In genomic region chrX:133544778-133545177, GRCh38 we compare ENCODE assay signal across 11 cellular contexts.
"Had no signal": no experiment of that assay in that cellular context is flagged by ENCODE, and none has a peak within 500 bp of the region (broad histone marks: within the 10 kb centered on the region; RNA-seq: fewer than 3 reads in every experiment).

No MANE protein-coding gene starts in this region.

- DNase-seq: activated CD4-positive, CD25-positive, alpha-beta regulatory T cell treated with anti-CD3 and anti-CD28 coated beads, Interleukin-2, amount 50 U/mL, for 72 hours; activated CD8-positive, alpha-beta memory T cell treated with anti-CD3 and anti-CD28 coated beads, Interleukin-2, amount 50 U/mL, for 4 hours; activated CD8-positive, alpha-beta T cell treated with anti-CD3 and anti-CD28 coated beads for 36 hours; activated naive CD8-positive, alpha-beta T cell treated with anti-CD3 and anti-CD28 coated beads, Interleukin-2, amount 10 ng/mL, durations not matched to agents 7 days and 5 days; anterior cingulate cortex; kidney; right cardiac atrium; tibial artery had no signal

- H3K4me3 ChIP-seq: gastroesophageal sphincter, tibial artery had no signal

- ATAC-seq: activated CD8-positive, alpha-beta T cell treated with anti-CD3 and anti-CD28 coated beads for 36 hours; right cardiac atrium; stimulated activated effector memory CD8-positive, alpha-beta T cell treated with anti-CD3 and anti-CD28 coated beads, Interleukin-12 subunit alpha, Interleukin-12 subunit beta, amount 100 ng/mL, for 72 hours had no signal

- H3K9me3 ChIP-seq: gastroesophageal sphincter, tibial artery had no signal

- H3K36me3 ChIP-seq: gastroesophageal sphincter, tibial artery had no signal

- H3K27me3 ChIP-seq: gastroesophageal sphincter, tibial artery had no signal

- FAIRE-seq: endothelial cell of umbilical vein, kidney had no signal

- H3K27ac ChIP-seq: gastroesophageal sphincter, tibial artery had no signal
